Comparison of ENCODE assay signal across 12 cellular contexts in genomic region chr15:70526974-70527325, GRCh38.
DNase-seq lines count a peak whose midpoint lies in the region; ATAC-seq and TF ChIP-seq lines count a peak whose summit lies in the region.
"Had no signal": no experiment of that assay in that cellular context is flagged by ENCODE, and none has a peak within 500 bp of the region (broad histone marks: within the 10 kb centered on the region; RNA-seq: fewer than 3 reads in every experiment).

No MANE protein-coding gene starts in this region.

- no peaks in the 10 kb centered on the region for H3K36me3 Mint-ChIP-seq in activated B cell treated with CpG ODN at 0.5 μM for 24 hours (ENCODE audit: low read depth)
- no peaks in the 10 kb centered on the region for H3K36me3 Mint-ChIP-seq in mesothelial cell of epicardium

- ATAC-seq in activated B cell treated with CpG ODN at 0.5 μM for 24 hours (ENCODE audit: low read depth) (no peak), GM21529 (IDR thresholded peaks at IDR 0.05; ENCODE audit: unreplicated experiment) (no peak)
- ATAC-seq: activated CD8-positive, alpha-beta T cell treated with anti-CD3 and anti-CD28 coated beads, Interleukin-2, amount 10 ng/mL, durations not matched to agents 7 days and 5 days had no signal

- no peak for DNase-seq in BE2C
- DNase-seq in activated B cell treated with CpG ODN at 0.5 μM for 24 hours, result no peak
- DNase-seq in mesothelial cell of epicardium (ENCODE audit: low spot score in 2 of 2, unreplicated experiment in 2 of 2), result peak in 1 of 2 experiments; percentile 5
- DNase-seq in nucleus accumbens (lab: John Stamatoyannopoulos, UW), result no peak
- no peak for DNase-seq in NOMO-1 treated with dmso at 0.1 percent for 144 hours (lab: John Stamatoyannopoulos, UW; ENCODE audit: unreplicated experiment)
- DNase-seq in tibial artery, result no peak
- DNase-seq: activated naive CD4-positive, alpha-beta T cell treated with Interleukin-2 at 50 U/mL for 16 hours had no signal

- peaks cover 50% of the 10 kb centered on the region for H3K4me1 Mint-ChIP-seq in activated B cell treated with CpG ODN at 0.5 μM for 24 hours
- H3K4me1 Mint-ChIP-seq in mesothelial cell of epicardium, result peaks cover 42% of the 10 kb centered on the region

- CTCF ChIA-PET in HEK293 (lab: Yijun Ruan, JAX), result interaction anchor here (0.7 to 1.8 kb wide), 11 partner anchors 8 to 53 kb away, joined by 3 to 11 read pairs (median 4); no protein-coding TSS in a partner anchor
- CTCF ChIA-PET in activated B cell treated with CpG ODN at 0.5 μM for 24 hours (lab: Charles Lee), result interaction anchor here (0.5 to 1.5 kb wide), 7 partner anchors 10 to 416 kb away, joined by 3 to 5 read pairs (median 3); no protein-coding TSS in a partner anchor

- H3K27ac Mint-ChIP-seq in activated B cell treated with CpG ODN at 0.5 μM for 24 hours (peak overlapping the region; percentile 77), mesothelial cell of epicardium (no peak overlapping the region)

- POLR2A ChIA-PET in HEK293 (lab: Yijun Ruan, JAX), result interaction anchor here (0.7 to 2.0 kb wide), 14 partner anchors 8 to 430 kb away, joined by 3 to 14 read pairs (median 4); partner anchors contain the start of gene TLE3
- POLR2A ChIA-PET in activated B cell treated with CpG ODN at 0.5 μM for 24 hours (lab: Charles Lee), result interaction anchor here (0.9 to 2.9 kb wide), 9 partner anchors 8 to 646 kb away, joined by 3 to 36 read pairs (median 3); no protein-coding TSS in a partner anchor

- H3K36me3 ChIP-seq in BE2C (no peaks in the 10 kb centered on the region), HEK293 (ENCODE audit: control insufficient read depth in 2 of 2, insufficient read depth in 1 of 2, low read length in 2 of 2) (no peaks in the 10 kb centered on the region), tibial artery (no peaks in the 10 kb centered on the region)
- H3K36me3 ChIP-seq: Peyer's patch had no signal

- H3K9me3 Mint-ChIP-seq in activated B cell treated with CpG ODN at 0.5 μM for 24 hours (peaks cover 4% of the 10 kb centered on the region), mesothelial cell of epicardium (no peaks in the 10 kb centered on the region)

- H3K4me1 ChIP-seq in BE2C (peaks cover 24% of the 10 kb centered on the region), HEK293 (ENCODE audit: control insufficient read depth, insufficient read depth, low read length) (peaks cover 29% of the 10 kb centered on the region), tibial artery (peaks cover 0 to 7% (median 3%) of the 10 kb centered on the region in 4 donors)

- intact Hi-C loops in activated B cell treated with CpG ODN at 0.5 μM for 24 hours (cut with micrococcal nuclease), result loop anchor here (1.0 to 2.0 kb wide), 4 partner anchors 14 to 428 kb away; no protein-coding TSS in a partner anchor
- intact Hi-C loops in tibial artery (cut with DNase I; ENCODE audit: low total_unique reads), result no loop called here

- H3K27me3 Mint-ChIP-seq in activated B cell treated with CpG ODN at 0.5 μM for 24 hours (no peaks in the 10 kb centered on the region), mesothelial cell of epicardium (ENCODE audit: low read depth) (peaks cover 49% of the 10 kb centered on the region)

- no peaks in the 10 kb centered on the region for H3K27me3 ChIP-seq in BE2C
- peaks cover 0 to 6% of the 10 kb centered on the region in 2 donors for H3K27me3 ChIP-seq in tibial artery
- H3K27me3 ChIP-seq: Peyer's patch had no signal

- H3K4me3 ChIP-seq in BE2C (ENCODE audit: low read depth, low read length) (peak overlapping the region; percentile 43), HEK293 (ENCODE audit: low read depth, low read length) (no peak overlapping the region), tibial artery (no peak overlapping the region)

- no peaks in the 10 kb centered on the region for H3K9me3 ChIP-seq in BE2C
- no peaks in the 10 kb centered on the region for H3K9me3 ChIP-seq in HEK293 (ENCODE audit: control insufficient read depth, insufficient read depth, low read depth, low read length)
- H3K9me3 ChIP-seq in tibial artery, result no peaks in the 10 kb centered on the region
- H3K9me3 ChIP-seq: Peyer's patch had no signal

- TF ChIP-seq CTCF in BE2C (IDR thresholded peaks at IDR 0.05; ENCODE audit: low read depth, low read length) (no peak), HEK293 (tag by site-specific recombination; IDR thresholded peaks at IDR 0.05) (no peak), activated B cell treated with CpG ODN at 0.5 μM for 24 hours (IDR thresholded peaks at IDR 0.05) (no peak), mesothelial cell of epicardium (IDR thresholded peaks at IDR 0.05; ENCODE audit: unreplicated experiment) (no peak), tibial artery (IDR thresholded peaks at IDR 0.05) (no peak)

- H3K4me3 Mint-ChIP-seq in activated B cell treated with CpG ODN at 0.5 μM for 24 hours (no peak overlapping the region), mesothelial cell of epicardium (peak overlapping the region; percentile 2)
- H3K4me3 Mint-ChIP-seq: activated CD8-positive, alpha-beta T cell treated with anti-CD3 and anti-CD28 coated beads, Interleukin-2, amount 10 ng/mL, durations not matched to agents 7 days and 5 days had no signal

- H3K27ac ChIP-seq in HEK293 (ENCODE audit: extremely low read depth, low read depth, low read length) (peak overlapping the region; percentile 97), tibial artery (no peak overlapping the region)
- H3K27ac ChIP-seq: KMS-11 had no signal

TF ChIP-seq in HEK293, 187 proteins besides CTCF, POLR2A, EP300 and RAD21:
- TF ChIP-seq KLF10 (tag by site-specific recombination; IDR thresholded peaks at IDR 0.05) (no peak), PRDM1 (tag by site-specific recombination; IDR thresholded peaks at IDR 0.05) (peak; percentile 49), ZNF544 (tag by site-specific recombination; IDR thresholded peaks at IDR 0.05) (no peak), ZNF266 (tag by site-specific recombination; IDR thresholded peaks at IDR 0.05; ENCODE audit: low read depth) (no peak), SP7 (tag by site-specific recombination; IDR thresholded peaks at IDR 0.05) (no peak), REST (tag by site-specific recombination; IDR thresholded peaks at IDR 0.05) (no peak), ZNF121 (tag by site-specific recombination; IDR thresholded peaks at IDR 0.05) (no peak), ZNF19 (tag by site-specific recombination; IDR thresholded peaks at IDR 0.05; ENCODE audit: low read depth) (no peak), ZBTB11 (tag by site-specific recombination; conservative IDR thresholded peaks at IDR 0.05; ENCODE audit: low read depth) (no peak)
